Comparison of ENCODE assay signal across 1 cellular context in the genomic region with DNA sequence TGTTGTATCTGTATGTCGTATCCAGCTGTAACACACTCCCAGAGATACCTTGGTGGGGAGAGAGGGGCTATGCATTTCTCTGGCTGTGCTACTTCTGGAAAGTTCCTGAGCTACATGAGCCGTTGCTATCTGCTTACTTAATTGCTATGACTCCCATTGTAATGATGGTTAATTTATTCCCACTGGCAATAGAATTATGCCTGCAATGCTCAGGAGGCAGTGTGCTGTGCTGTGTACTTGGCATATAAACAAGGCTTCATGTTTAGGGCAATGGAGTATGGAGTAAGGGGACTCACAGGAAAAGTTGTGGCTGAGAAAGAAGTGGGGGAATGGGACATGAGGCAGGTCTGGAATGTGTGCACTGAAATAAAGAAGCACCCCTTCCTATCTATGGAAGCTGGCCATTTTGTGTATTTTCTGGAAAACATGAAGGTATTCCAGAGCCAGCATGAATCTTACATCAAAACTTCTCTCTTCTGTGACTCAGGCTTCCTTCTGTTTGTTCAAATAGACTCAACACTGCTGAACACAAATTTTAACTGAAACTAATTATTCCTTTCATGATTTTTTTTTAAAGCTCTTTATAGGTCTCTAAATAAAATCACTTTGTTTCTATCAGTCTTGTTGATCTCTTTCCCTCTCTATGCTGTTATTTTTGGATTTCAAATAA.
TF ChIP-seq lines count a peak whose summit lies in the region.

No MANE protein-coding gene starts in this region.

TF ChIP-seq in IMR-90, 13 proteins besides CTCF, POLR2A, EP300 and RAD21:
- TF ChIP-seq NFE2L2 (IDR thresholded peaks at IDR 0.05; ENCODE audit: low read depth, low read length): no peak
